6 cellular contexts compared by ENCODE assay signal in genomic region chr11:76696756-76697155, GRCh38. TPM values are rescaled to one million over a fixed set of nuclear protein-coding genes. Genes with fewer than 3 reads are reported as not detected.
"Had no signal": no experiment of that assay in that cellular context is flagged by ENCODE, and none has a peak within 500 bp of the region (broad histone marks: within the 10 kb centered on the region; RNA-seq: fewer than 3 reads in every experiment).

No MANE protein-coding gene starts in this region.

- H3K27ac ChIP-seq: HL-60 had no signal

- H3K4me3 Mint-ChIP-seq: IgD-negative memory B cell had no signal

- DNase-seq: IMR-90 had no signal

- H3K4me3 ChIP-seq: K562 had no signal

- H3K27ac Mint-ChIP-seq: IgD-negative memory B cell had no signal

- ATAC-seq: HepG2, K562 had no signal

- H3K9me3 Mint-ChIP-seq: IgD-negative memory B cell had no signal

RNA-seq across cellular contexts. Expression of gene LRRC32, which starts 26.2 kb away (rescaled TPM):
- total RNA-seq: HepG2, HT-29 had no signal
